Comparison of ENCODE assay signal across 23 cellular contexts in genomic region chr17:59527325-59527917, GRCh38. TPM values are rescaled to one million over a fixed set of nuclear protein-coding genes. Genes with fewer than 3 reads are reported as not detected.
DNase-seq lines count a peak whose midpoint lies in the region; ATAC-seq, FAIRE-seq and TF ChIP-seq lines count a peak whose summit lies in the region.
"Had no signal": no experiment of that assay in that cellular context is flagged by ENCODE, and none has a peak within 500 bp of the region (broad histone marks: within the 10 kb centered on the region; RNA-seq: fewer than 3 reads in every experiment).

No MANE protein-coding gene starts in this region.

- H3K4me3 ChIP-seq in breast epithelium (no peak overlapping the region), HCT116 (replicated peaks in 1 of 2; ENCODE audit: low read depth in 1 of 2, low read length in 2 of 2) (no peak overlapping the region), mammary epithelial cell (replicated peaks in 1 of 3; ENCODE audit: insufficient read depth in 1 of 3, low read depth in 2 of 3, low read length in 3 of 3) (no peak overlapping the region)
- H3K4me3 ChIP-seq in naive thymus-derived CD4-positive, alpha-beta T cell (ENCODE audit: low read length) = no peak overlapping the region
- H3K4me3 ChIP-seq: BLaER1 treated with 17β-estradiol and CSF1 and Interleukin-3, amounts not matched to agents 10 nM and 100 nM; MG63 had no signal

- DNase-seq in MCF 10A (ENCODE audit: unreplicated experiment) (no peak), breast epithelium (ENCODE audit: low spot score in 2 of 2) (no peak), HCT116 (ENCODE audit: low read depth, low spot score) (no peak), mammary epithelial cell (no peak), urothelium cell line (ENCODE audit: low spot score) (no peak)
- no peak for DNase-seq in naive thymus-derived CD4-positive, alpha-beta T cell
- DNase-seq: CD8-positive, alpha-beta T cell; DMS79; GOT3; Karpas-422; MG63; NCI-H1048; NCI-H1436; NCI-H2029 treated with DMSO at 0.1 percent for 48 hours; NCI-H2171; NCI-H69; RPMI8226; SIG-M5; T-helper 1 cell had no signal

- RAD21 ChIA-PET in HCT116 (lab: Charles Lee; ENCODE audit: low non-redundant PET in 1 of 2, low total read pairs in 2 of 2, uncharacterized antibody in 2 of 2, unreplicated experiment in 2 of 2) = no interaction called here

- H3K27me3 ChIP-seq in breast epithelium = no peaks in the 10 kb centered on the region
- no peaks in the 10 kb centered on the region for H3K27me3 ChIP-seq in HCT116 (ENCODE audit: insufficient read depth, low read length)
- no peaks in the 10 kb centered on the region for H3K27me3 ChIP-seq in mammary epithelial cell (ENCODE audit: insufficient read depth, low read length)
- no peaks in the 10 kb centered on the region for H3K27me3 ChIP-seq in naive thymus-derived CD4-positive, alpha-beta T cell (ENCODE audit: control insufficient read depth in 2 of 2, insufficient read depth in 2 of 2, low read length in 2 of 2)
- H3K27me3 ChIP-seq: BLaER1 treated with 17β-estradiol and CSF1 and Interleukin-3, amounts not matched to agents 10 nM and 100 nM had no signal

- no peaks in the 10 kb centered on the region for H3K9me2 ChIP-seq in HCT116 (ENCODE audit: insufficient read depth)

- H3K4me3 Mint-ChIP-seq in MCF 10A (ENCODE audit: unreplicated experiment) = no peak overlapping the region
- H3K4me3 Mint-ChIP-seq in naive thymus-derived CD4-positive, alpha-beta T cell = no peak overlapping the region
- H3K4me3 Mint-ChIP-seq: CD8-positive, alpha-beta T cell had no signal

- H3K36me3 Mint-ChIP-seq in MCF 10A (ENCODE audit: insufficient read depth, unreplicated experiment) = no peaks in the 10 kb centered on the region
- H3K36me3 Mint-ChIP-seq in naive thymus-derived CD4-positive, alpha-beta T cell = no peaks in the 10 kb centered on the region
- H3K36me3 Mint-ChIP-seq: CD8-positive, alpha-beta T cell had no signal

- peaks cover 12% of the 10 kb centered on the region for H3K27me3 Mint-ChIP-seq in MCF 10A (ENCODE audit: insufficient read depth, unreplicated experiment)
- peaks cover 0 to 35% (median 0%) of the 10 kb centered on the region in 5 donors for H3K27me3 Mint-ChIP-seq in naive thymus-derived CD4-positive, alpha-beta T cell

- no peaks in the 10 kb centered on the region for H3K36me3 ChIP-seq in breast epithelium
- no peaks in the 10 kb centered on the region for H3K36me3 ChIP-seq in HCT116 (ENCODE audit: control insufficient read depth in 1 of 2, insufficient read depth in 2 of 2, low read length in 2 of 2)
- no peaks in the 10 kb centered on the region for H3K36me3 ChIP-seq in mammary epithelial cell (ENCODE audit: insufficient read depth, low read length)
- no peaks in the 10 kb centered on the region for H3K36me3 ChIP-seq in naive thymus-derived CD4-positive, alpha-beta T cell (ENCODE audit: control insufficient read depth in 2 of 3, insufficient read depth in 3 of 3, low read length in 3 of 3)
- H3K36me3 ChIP-seq: BLaER1 treated with 17β-estradiol and CSF1 and Interleukin-3, amounts not matched to agents 10 nM and 100 nM; MG63 had no signal

- ATAC-seq in HCT116 (no peak), GM18517 (IDR thresholded peaks at IDR 0.05; ENCODE audit: unreplicated experiment) (no peak), GM19035 (IDR thresholded peaks at IDR 0.05; ENCODE audit: unreplicated experiment) (no peak)
- ATAC-seq in naive thymus-derived CD4-positive, alpha-beta T cell = no peak
- ATAC-seq: CD8-positive, alpha-beta T cell had no signal

- H2AFZ ChIP-seq in HCT116 (ENCODE audit: low read depth, low read length, poor library complexity, severe bottlenecking) (no peak overlapping the region), mammary epithelial cell (ENCODE audit: low read depth, low read length) (no peak overlapping the region)

- intact Hi-C loops in MCF 10A (cut with micrococcal nuclease) (no loop called here), breast epithelium (cut with DNase I; ENCODE audit: low total_unique reads) (no loop called here), HCT116 (cut with micrococcal nuclease) (no loop called here), mammary epithelial cell (cut with micrococcal nuclease) (loop anchor here (5.0 kb wide), 1 partner anchor 35 kb away; no protein-coding TSS in a partner anchor)
- intact Hi-C loops in naive thymus-derived CD4-positive, alpha-beta T cell (cut with micrococcal nuclease) = loop anchor here (10.0 kb wide), 1 partner anchor 507 kb away; no protein-coding TSS in a partner anchor

- H3K4me1 ChIP-seq in breast epithelium = no peaks in the 10 kb centered on the region
- no peaks in the 10 kb centered on the region for H3K4me1 ChIP-seq in HCT116 (ENCODE audit: control insufficient read depth in 1 of 2, insufficient read depth in 2 of 2, low read length in 2 of 2)
- no peaks in the 10 kb centered on the region for H3K4me1 ChIP-seq in mammary epithelial cell (ENCODE audit: insufficient read depth, low read length)
- H3K4me1 ChIP-seq in naive thymus-derived CD4-positive, alpha-beta T cell (ENCODE audit: control insufficient read depth in 2 of 2, insufficient read depth in 2 of 2, low read length in 2 of 2) = no peaks in the 10 kb centered on the region

- H3K4me2 ChIP-seq in HCT116 (ENCODE audit: low read length) = no peak overlapping the region
- H3K4me2 ChIP-seq in mammary epithelial cell (ENCODE audit: insufficient read depth, low read depth, low read length) = no peak overlapping the region

- TSS peak; percentile 99 for BruUV-seq in MCF 10A (replicated peaks; lab: Mats Ljungman, UMichigan)
- BruUV-seq in HCT116 (replicated peaks; lab: Mats Ljungman, UMichigan) = TSS peak; percentile 98
- TSS peak; percentile 99 for BruUV-seq in mammary epithelial cell (replicated peaks; lab: Mats Ljungman, UMichigan)

- CTCF ChIA-PET in MCF 10A (lab: Yijun Ruan, JAX) = interaction anchor here (0.6 to 0.8 kb wide), 3 partner anchors 31 to 74 kb away, joined by 3 to 6 read pairs (median 4); no protein-coding TSS in a partner anchor
- CTCF ChIA-PET in HCT116 (lab: Charles Lee) = no interaction called here
- CTCF ChIA-PET in mammary epithelial cell (lab: Charles Lee; ENCODE audit: low non-redundant PET) = no interaction called here
- CTCF ChIA-PET in naive thymus-derived CD4-positive, alpha-beta T cell (lab: Charles Lee) = interaction anchor here (0.6 kb wide), 1 partner anchor 519 kb away, joined by 4 read pairs; no protein-coding TSS in a partner anchor

- POLR2A ChIA-PET in MCF 10A (lab: Yijun Ruan, JAX) (no interaction called here), HCT116 (lab: Charles Lee) (interaction anchor here (0.7 to 1.0 kb wide), 2 partner anchors 11 to 79 kb away, joined by 4 read pairs; no protein-coding TSS in a partner anchor)
- POLR2A ChIA-PET in naive thymus-derived CD4-positive, alpha-beta T cell (lab: Charles Lee) = no interaction called here

- FAIRE-seq in urothelium cell line (lab: Jason Lieb, UNC) = peak; percentile 56
- FAIRE-seq: G401.6 had no signal

- TF ChIP-seq CTCF in MCF 10A (IDR thresholded peaks at IDR 0.05; ENCODE audit: unreplicated experiment) (no peak), breast epithelium (IDR thresholded peaks at IDR 0.05) (no peak), HCT116 (IDR thresholded peaks at IDR 0.05 in 2 of 3, conservative IDR thresholded peaks at IDR 0.05 in 1 of 3; ENCODE audit: borderline replicate concordance in 1 of 3, insufficient read depth in 1 of 3, low read depth in 2 of 3, low read length in 2 of 3) (no peak), mammary epithelial cell (conservative IDR thresholded peaks at IDR 0.05 in 1 of 2, IDR thresholded peaks at IDR 0.05 in 1 of 2; ENCODE audit: extremely low read depth in 1 of 2, insufficient read depth in 1 of 2, low read depth in 1 of 2, low read length in 2 of 2) (no peak)

- H3K9me3 ChIP-seq in breast epithelium (no peaks in the 10 kb centered on the region), HCT116 (ENCODE audit: control insufficient read depth in 1 of 2, insufficient read depth in 1 of 2, low read depth in 1 of 2, low read length in 2 of 2) (no peaks in the 10 kb centered on the region), mammary epithelial cell (replicated peaks; ENCODE audit: insufficient read depth, low read length) (no peaks in the 10 kb centered on the region)
- H3K9me3 ChIP-seq in naive thymus-derived CD4-positive, alpha-beta T cell (ENCODE audit: control insufficient read depth in 2 of 3, low read length in 3 of 3) = no peaks in the 10 kb centered on the region
- H3K9me3 ChIP-seq: BLaER1 treated with 17β-estradiol and CSF1 and Interleukin-3, amounts not matched to agents 10 nM and 100 nM; MG63 had no signal

- H3K9ac ChIP-seq in HCT116 (ENCODE audit: low read length) (no peak overlapping the region), mammary epithelial cell (ENCODE audit: insufficient read depth, low read length) (no peak overlapping the region)
- H3K9ac ChIP-seq: BLaER1 treated with 17β-estradiol and CSF1 and Interleukin-3, amounts not matched to agents 10 nM and 100 nM had no signal

- H3K4me1 Mint-ChIP-seq in MCF 10A (ENCODE audit: insufficient read depth, unreplicated experiment) = peaks cover 6% of the 10 kb centered on the region
- H3K4me1 Mint-ChIP-seq in naive thymus-derived CD4-positive, alpha-beta T cell = peaks cover 0 to 2% (median 0%) of the 10 kb centered on the region in 7 donors

- H3K79me2 ChIP-seq in HCT116 (ENCODE audit: insufficient read depth, low read length) (no peaks in the 10 kb centered on the region), mammary epithelial cell (ENCODE audit: insufficient read depth, low read length) (no peaks in the 10 kb centered on the region)

- H4K20me1 ChIP-seq in HCT116 (ENCODE audit: insufficient read depth) (no peaks in the 10 kb centered on the region), mammary epithelial cell (ENCODE audit: insufficient read depth, low read length) (no peaks in the 10 kb centered on the region)
- H4K20me1 ChIP-seq: BLaER1 treated with 17β-estradiol and CSF1 and Interleukin-3, amounts not matched to agents 10 nM and 100 nM had no signal

- TF ChIP-seq POLR2A in breast epithelium (IDR thresholded peaks at IDR 0.05) = no peak
- peak; percentile 70 for TF ChIP-seq POLR2A in HCT116 (IDR thresholded peaks at IDR 0.05; ENCODE audit: borderline replicate concordance, extremely low read depth, insufficient read depth, insufficient read length)

- 87% methylated on average over 6 of the region's 6 CpGs for WGBS in mammary epithelial cell (ENCODE audit: low coverage, missing lambda C conversion rate)

- no peaks in the 10 kb centered on the region for H3K9me3 Mint-ChIP-seq in MCF 10A (ENCODE audit: unreplicated experiment)
- no peaks in the 10 kb centered on the region for H3K9me3 Mint-ChIP-seq in naive thymus-derived CD4-positive, alpha-beta T cell
- H3K9me3 Mint-ChIP-seq: CD8-positive, alpha-beta T cell had no signal

- in situ Hi-C loops in mammary epithelial cell (cut with MboI; ENCODE audit: low sequenced_read_pairs in 2 of 2) = no loop called here

- dilution Hi-C loops in mammary epithelial cell (cut with HindIII; ENCODE audit: low sequenced_read_pairs) = no loop called here

- no peak overlapping the region for H3K27ac Mint-ChIP-seq in MCF 10A (ENCODE audit: low read depth, unreplicated experiment)
- H3K27ac Mint-ChIP-seq in naive thymus-derived CD4-positive, alpha-beta T cell = no peak overlapping the region
- H3K27ac Mint-ChIP-seq: CD8-positive, alpha-beta T cell had no signal

- H3K27ac ChIP-seq in breast epithelium (no peak overlapping the region), HCT116 (ENCODE audit: low read depth, low read length) (no peak overlapping the region), mammary epithelial cell (ENCODE audit: insufficient read depth, low read depth, low read length) (no peak overlapping the region)
- no peak overlapping the region for H3K27ac ChIP-seq in naive thymus-derived CD4-positive, alpha-beta T cell (ENCODE audit: low read depth, low read length)
- H3K27ac ChIP-seq: BLaER1 treated with 17β-estradiol and CSF1 and Interleukin-3, amounts not matched to agents 10 nM and 100 nM had no signal

- TF ChIP-seq RAD21 in HCT116 (IDR thresholded peaks at IDR 0.05; ENCODE audit: low read depth) = no peak

RNA-seq across cellular contexts. Expression of gene DHX40, which starts 38.0 kb away (rescaled TPM):
- total RNA-seq in MCF 10A (2022) = 21.4 and 23.3 TPM in 2 replicates
- total RNA-seq in breast epithelium = 10 to 100 TPM; 48.5 to 60.9 (median 56.3) TPM
- 58.7 TPM for total RNA-seq in HCT116 (2021; ENCODE audit: unreplicated experiment)
- 28.1 and 38.5 TPM in 2 replicates for polyA plus RNA-seq in HCT116 (2012)
- 10 to 100 TPM; 22.5 to 42.7 TPM for total RNA-seq in mammary epithelial cell
- polyA plus RNA-seq in mammary epithelial cell = 15.1 TPM
- polyA minus RNA-seq in mammary epithelial cell = 23.0 TPM
- 10 to 100 TPM; 21.3 to 44.9 (median 29.4) TPM for total RNA-seq in naive thymus-derived CD4-positive, alpha-beta T cell
- polyA plus RNA-seq in naive thymus-derived CD4-positive, alpha-beta T cell = 10 to 100 TPM; 27.1 to 27.7 TPM

Comparison
In these comparisons a context has a peak if more than half of its experiments do, and no peak if none do; other contexts are left out.
1. CTCF ChIA-PET loops: an anchor here in MCF 10A (0.6 to 0.8 kb wide) and naive thymus-derived CD4-positive, alpha-beta T cell (0.6 kb wide); none called in HCT116 and mammary epithelial cell.
2. intact Hi-C loops: an anchor here in mammary epithelial cell (5.0 kb wide) and naive thymus-derived CD4-positive, alpha-beta T cell (10.0 kb wide); none called in MCF 10A, breast epithelium and HCT116.